21 cellular contexts compared by ENCODE assay signal in the genomic region with DNA sequence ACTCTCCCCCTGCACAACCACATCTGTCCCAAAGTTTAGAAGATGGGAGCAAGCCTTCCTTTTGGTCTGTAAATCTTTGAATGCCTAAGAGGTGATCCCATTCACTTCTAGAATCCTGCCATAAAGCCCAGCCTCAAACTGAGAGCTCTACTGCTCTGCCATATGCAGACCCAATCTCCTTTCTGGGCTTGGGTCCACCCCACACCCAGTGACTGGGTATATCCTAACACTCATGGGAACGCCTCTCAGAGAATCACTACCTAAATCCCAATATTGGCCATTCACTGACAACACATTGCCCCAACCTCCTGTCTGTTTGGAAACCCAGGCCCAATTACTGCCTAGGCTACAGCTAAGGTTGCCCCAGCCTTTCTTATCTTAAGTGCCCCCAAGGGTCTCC.
DNase-seq lines count a peak whose midpoint lies in the region; ATAC-seq and TF ChIP-seq lines count a peak whose summit lies in the region.
"Had no signal": no experiment of that assay in that cellular context is flagged by ENCODE, and none has a peak within 500 bp of the region (broad histone marks: within the 10 kb centered on the region; RNA-seq: fewer than 3 reads in every experiment).

No MANE protein-coding gene starts in this region.

- H3K9ac ChIP-seq in rectal smooth muscle tissue (ENCODE audit: low read length): no peak overlapping the region

- no peak for TF ChIP-seq CTCF in right atrium auricular region (IDR thresholded peaks at IDR 0.05)
- TF ChIP-seq CTCF in mesothelial cell of epicardium (IDR thresholded peaks at IDR 0.05; ENCODE audit: unreplicated experiment): no peak
- TF ChIP-seq CTCF in upper lobe of left lung (IDR thresholded peaks at IDR 0.05): no peak

- TF ChIP-seq EP300 in upper lobe of left lung (IDR thresholded peaks at IDR 0.05): no peak

- peak overlapping the region; percentile 36 for H3K27ac Mint-ChIP-seq in mesothelial cell of epicardium
- H3K27ac Mint-ChIP-seq: B cell, HFFc6 had no signal

- H3K9me3 ChIP-seq in right atrium auricular region (no peaks in the 10 kb centered on the region), upper lobe of left lung (no peaks in the 10 kb centered on the region)
- H3K9me3 ChIP-seq: Peyer's patch had no signal

- H3K4me3 ChIP-seq in right atrium auricular region (no peak overlapping the region), rectal smooth muscle tissue (ENCODE audit: low read length) (no peak overlapping the region), upper lobe of left lung (no peak overlapping the region)
- H3K4me3 ChIP-seq: GM12878, Peyer's patch had no signal

- 100% methylated on average over 1 of the region's 1 CpG for WGBS in upper lobe of left lung, 2 donors

- H3K4me1 ChIP-seq in right atrium auricular region (peaks cover 0 to 19% of the 10 kb centered on the region in 2 donors), rectal smooth muscle tissue (ENCODE audit: control insufficient read depth, insufficient read depth, low read length) (peaks cover 2% of the 10 kb centered on the region), upper lobe of left lung (peaks cover 0 to 3% (median 0%) of the 10 kb centered on the region in 4 donors)
- H3K4me1 ChIP-seq: Peyer's patch had no signal

- no peak for DNase-seq in right atrium auricular region (ENCODE audit: low spot score)
- no peak for DNase-seq in cardiac septum (ENCODE audit: low spot score)
- DNase-seq in mesothelial cell of epicardium (ENCODE audit: low spot score in 2 of 2, unreplicated experiment in 2 of 2): no peak
- DNase-seq in upper lobe of left lung: no peak
- DNase-seq: 8988T, DMS153, EL, H7, HFFc6, KG1, NCI-H1105 treated with DMSO at 0.1 percent for 48 hours, NCI-H1694, NCI-H2081 treated with DMSO at 0.1 percent for 48 hours, Peyer's patch had no signal

- H3K36me3 Mint-ChIP-seq in mesothelial cell of epicardium: no peaks in the 10 kb centered on the region

- TF ChIP-seq POLR2A in upper lobe of left lung (IDR thresholded peaks at IDR 0.05): no peak

- H3K9me3 Mint-ChIP-seq in mesothelial cell of epicardium: no peaks in the 10 kb centered on the region
- H3K9me3 Mint-ChIP-seq: HFFc6 had no signal

- intact Hi-C loops in cardiac septum (cut with DNase I): loop anchor here (5.0 kb wide), 1 partner anchor 93 kb away; no protein-coding TSS in a partner anchor

- H3K27me3 Mint-ChIP-seq in mesothelial cell of epicardium (ENCODE audit: low read depth): no peaks in the 10 kb centered on the region

- H3K36me3 ChIP-seq in right atrium auricular region (no peaks in the 10 kb centered on the region), rectal smooth muscle tissue (ENCODE audit: control insufficient read depth, insufficient read depth, low read length) (no peaks in the 10 kb centered on the region), upper lobe of left lung (no peaks in the 10 kb centered on the region)
- H3K36me3 ChIP-seq: Peyer's patch had no signal

- no peaks in the 10 kb centered on the region for H3K27me3 ChIP-seq in right atrium auricular region
- H3K27me3 ChIP-seq in rectal smooth muscle tissue (ENCODE audit: control insufficient read depth, insufficient read depth, low read length): no peaks in the 10 kb centered on the region
- H3K27me3 ChIP-seq in upper lobe of left lung: no peaks in the 10 kb centered on the region
- H3K27me3 ChIP-seq: Peyer's patch had no signal

- no peak overlapping the region for H3K4me3 Mint-ChIP-seq in mesothelial cell of epicardium
- H3K4me3 Mint-ChIP-seq: B cell, HFFc6 had no signal

- peak overlapping the region; percentile 4 to 34 for H3K27ac ChIP-seq in right atrium auricular region
- H3K27ac ChIP-seq in rectal smooth muscle tissue (ENCODE audit: low read depth, low read length): peak overlapping the region; percentile 7
- peak overlapping the region; percentile 14 to 40 (median 24) for H3K27ac ChIP-seq in upper lobe of left lung
- H3K27ac ChIP-seq: Peyer's patch had no signal

- no peak for ATAC-seq in upper lobe of left lung (ENCODE audit: low FRiP score in 2 of 2)
- no peak for ATAC-seq in GM18511 (IDR thresholded peaks at IDR 0.05; ENCODE audit: unreplicated experiment)
- no peak for ATAC-seq in GM21423 (IDR thresholded peaks at IDR 0.05; ENCODE audit: unreplicated experiment)
- no peak for ATAC-seq in HG02571 (IDR thresholded peaks at IDR 0.05; ENCODE audit: unreplicated experiment)
- ATAC-seq: GM12878, HepG2 had no signal

- H3K4me1 Mint-ChIP-seq in mesothelial cell of epicardium: peaks cover 29% of the 10 kb centered on the region
- H3K4me1 Mint-ChIP-seq: B cell had no signal
